In genomic region chr6:151014404-151015150, GRCh38 we compare ENCODE assay signal across 7 cellular contexts.
DNase-seq lines count a peak whose midpoint lies in the region; ATAC-seq, FAIRE-seq and TF ChIP-seq lines count a peak whose summit lies in the region.

No MANE protein-coding gene starts in this region.

- TF ChIP-seq POLR2A in GM12891 (IDR thresholded peaks at IDR 0.05; ENCODE audit: low read depth, low read length) = no peak

- DNase-seq in GM12891 (ENCODE audit: insufficient read length, low spot score) (peak; percentile 29), NCI-H2196 (lab: John Stamatoyannopoulos, UW; ENCODE audit: unreplicated experiment) (peak; percentile 72), dermis microvascular lymphatic vessel endothelial cell (ENCODE audit: low read depth in 2 of 2) (peak; percentile 84 to 86), lung microvascular endothelial cell (ENCODE audit: low read depth in 2 of 2) (peak; percentile 78 to 94)
- DNase-seq in activated CD4-positive, alpha-beta T cell treated with anti-CD3 and anti-CD28 coated beads for 48 hours = peak; percentile 66
- peak; percentile 12 for DNase-seq in stimulated activated CD8-positive, alpha-beta memory T cell treated with anti-CD3 and anti-CD28 coated beads, Interleukin-15, amount 100 ng/mL, for 24 hours (ENCODE audit: low read depth)

- peak; percentile 75 for FAIRE-seq in GM12891 (lab: Jason Lieb, UNC)

- peak; percentile 66 for ATAC-seq in HG02885 (IDR thresholded peaks at IDR 0.05; ENCODE audit: poor library complexity, unreplicated experiment)

TF ChIP-seq in GM12891, 5 proteins besides CTCF, POLR2A, EP300 and RAD21:
- no peak for TF ChIP-seq POLR2AphosphoS5 (IDR thresholded peaks at IDR 0.05; ENCODE audit: low read depth, low read length)
- no peak for TF ChIP-seq PAX5 (IDR thresholded peaks at IDR 0.05; ENCODE audit: insufficient read depth, low read length, severe bottlenecking)
- no peak for TF ChIP-seq SPI1 (IDR thresholded peaks at IDR 0.05; ENCODE audit: low read depth, low read length)
- no peak for TF ChIP-seq POU2F2 (IDR thresholded peaks at IDR 0.05; ENCODE audit: low read depth, low read length)
- no peak for TF ChIP-seq TAF1 (IDR thresholded peaks at IDR 0.05; ENCODE audit: low read depth, low read length)

Comparison
In these comparisons a context has a peak if more than half of its experiments do, and no peak if none do; other contexts are left out.
1. Peak in every context shown above with its lines: DNase-seq and ATAC-seq.
2. DNase-seq: peak in every context shown above with its lines; median percentile 86 in lung microvascular endothelial cell; 85 in dermis microvascular lymphatic vessel endothelial cell; 72 in NCI-H2196; 66 in activated CD4-positive, alpha-beta T cell treated with anti-CD3 and anti-CD28 coated beads for 48 hours; 29 in GM12891; 12 in stimulated activated CD8-positive, alpha-beta memory T cell treated with anti-CD3 and anti-CD28 coated beads, Interleukin-15, amount 100 ng/mL, for 24 hours.